In genomic region chr2:70603066-70603465, GRCh38 we compare ENCODE assay signal across 23 cellular contexts. TPM values are rescaled to one million over a fixed set of nuclear protein-coding genes. Genes with fewer than 3 reads are reported as not detected.
DNase-seq lines count a peak whose midpoint lies in the region; ATAC-seq and TF ChIP-seq lines count a peak whose summit lies in the region.
"Had no signal": no experiment of that assay in that cellular context is flagged by ENCODE, and none has a peak within 500 bp of the region (broad histone marks: within the 10 kb centered on the region; RNA-seq: fewer than 3 reads in every experiment).

No MANE protein-coding gene starts in this region.

- H3K27me3 ChIP-seq in A673 (replicated peaks; ENCODE audit: insufficient read depth, low read depth, low read length, poor library complexity) (peaks cover 35% of the 10 kb centered on the region), mesendoderm (ENCODE audit: insufficient read depth, low read length, poor library complexity) (no peaks in the 10 kb centered on the region)
- H3K27me3 ChIP-seq in CD4-positive, alpha-beta memory T cell (ENCODE audit: insufficient read depth, low read length), result no peaks in the 10 kb centered on the region

- H2BK15ac ChIP-seq in mesendoderm (replicated peaks; ENCODE audit: low read depth), result no peak overlapping the region

- no peak for DNase-seq in A673 (ENCODE audit: low spot score)
- DNase-seq in CD14-positive monocyte (ENCODE audit: low spot score), result no peak
- no peak for DNase-seq in OCI-LY7 (ENCODE audit: low spot score)
- no peak for DNase-seq in endothelial cell (ENCODE audit: low spot score)
- no peak for DNase-seq in mesendoderm
- no peak for DNase-seq in CD4-positive, alpha-beta memory T cell
- DNase-seq in foreskin fibroblast, result no peak
- DNase-seq: activated CD4-positive, CD25-positive, alpha-beta regulatory T cell treated with anti-CD3 and anti-CD28 coated beads, Interleukin-2, amount 50 U/mL, for 72 hours; activated gamma-delta T cell treated with Interleukin-2 at 50 U/mL for 16 hours; AML-193; DMS79 treated with DMSO at 0.1 percent for 48 hours; islet precursor cell; Karpas-422; left ventricle myocardium superior; naive B cell; NCI-H1694 treated with DMSO at 0.1 percent for 48 hours; OCI-M1; SHP77; stimulated activated CD8-positive, alpha-beta memory T cell treated with anti-CD3 and anti-CD28 coated beads, Interleukin-4, amount 100 ng/mL, for 48 hours; stimulated activated naive CD8-positive, alpha-beta T cell treated with anti-CD3 and anti-CD28 coated beads, Interleukin-15, amount 100 ng/mL, for 72 hours had no signal

- H3K4ac ChIP-seq in mesendoderm (ENCODE audit: low read depth, low read length), result no peak overlapping the region

- no peak overlapping the region for H3K4me3 ChIP-seq in A673 (ENCODE audit: low read depth, low read length, poor library complexity, severe bottlenecking)
- no peak overlapping the region for H3K4me3 ChIP-seq in OCI-LY7 (ENCODE audit: low read depth, low read length, poor library complexity, severe bottlenecking)
- H3K4me3 ChIP-seq in mesendoderm (ENCODE audit: low read length), result no peak overlapping the region
- H3K4me3 ChIP-seq in CD4-positive, alpha-beta memory T cell (ENCODE audit: low read length in 2 of 2), result no peak overlapping the region
- no peak overlapping the region for H3K4me3 ChIP-seq in foreskin fibroblast (ENCODE audit: low read depth in 1 of 2, low read length in 2 of 2)
- H3K4me3 ChIP-seq: gastroesophageal sphincter, skin epidermis had no signal

- no TSS peak for BruUV-seq in A673 (replicated peaks; lab: Mats Ljungman, UMichigan)
- BruUV-seq in OCI-LY7 (replicated peaks; lab: Mats Ljungman, UMichigan), result no TSS peak

- no peaks in the 10 kb centered on the region for H3K9me3 ChIP-seq in A673 (ENCODE audit: low read depth, low read length, poor library complexity, severe bottlenecking)
- H3K9me3 ChIP-seq in OCI-LY7 (ENCODE audit: low read length), result no peaks in the 10 kb centered on the region
- H3K9me3 ChIP-seq in CD4-positive, alpha-beta memory T cell (ENCODE audit: control insufficient read depth in 1 of 2, low read length in 2 of 2), result no peaks in the 10 kb centered on the region

- H3K56ac ChIP-seq in mesendoderm (ENCODE audit: low read length), result no peak overlapping the region

- H2BK120ac ChIP-seq in mesendoderm (ENCODE audit: low read depth, low read length), result no peak overlapping the region

- H4K20me1 ChIP-seq in OCI-LY7 (ENCODE audit: insufficient read depth, low read length), result no peaks in the 10 kb centered on the region

- H3K9me3 Mint-ChIP-seq in CD14-positive monocyte, result peaks cover 0 to 3% (median 1%) of the 10 kb centered on the region in 7 donors
- H3K9me3 Mint-ChIP-seq in endothelial cell (ENCODE audit: unreplicated experiment), result no peaks in the 10 kb centered on the region
- peaks cover 0 to 7% (median 0%) of the 10 kb centered on the region in 8 donors for H3K9me3 Mint-ChIP-seq in CD4-positive, alpha-beta memory T cell

- no peak overlapping the region for H3K23ac ChIP-seq in mesendoderm (ENCODE audit: low read length)

- H3K79me2 ChIP-seq in OCI-LY7 (ENCODE audit: insufficient read depth, low read depth, low read length) (no peaks in the 10 kb centered on the region), mesendoderm (ENCODE audit: control insufficient read depth, insufficient read depth, low read length) (no peaks in the 10 kb centered on the region)

- H3K27ac Mint-ChIP-seq in CD14-positive monocyte (no peak overlapping the region), endothelial cell (ENCODE audit: unreplicated experiment) (peak overlapping the region; percentile 19)
- H3K27ac Mint-ChIP-seq in CD4-positive, alpha-beta memory T cell, result no peak overlapping the region
- H3K27ac Mint-ChIP-seq: stimulated activated naive CD8-positive, alpha-beta T cell treated with anti-CD3 and anti-CD28 coated beads, Interleukin-15, amount 100 ng/mL, for 72 hours had no signal

- no peak overlapping the region for H2AK5ac ChIP-seq in mesendoderm (ENCODE audit: low read length)

- H3K36me3 Mint-ChIP-seq in CD14-positive monocyte (no peaks in the 10 kb centered on the region), endothelial cell (ENCODE audit: low read depth, unreplicated experiment) (no peaks in the 10 kb centered on the region)
- no peaks in the 10 kb centered on the region for H3K36me3 Mint-ChIP-seq in CD4-positive, alpha-beta memory T cell

- no peak overlapping the region for H3K18ac ChIP-seq in mesendoderm (ENCODE audit: low read length)

- no peak overlapping the region for H4K5ac ChIP-seq in mesendoderm (ENCODE audit: low read length)

- H3K27me3 Mint-ChIP-seq in CD14-positive monocyte (ENCODE audit: low read depth in 3 of 3) (peaks cover 5 to 10% (median 8%) of the 10 kb centered on the region in 3 donors), endothelial cell (ENCODE audit: unreplicated experiment) (peaks cover 2% of the 10 kb centered on the region)
- peaks cover 2 to 15% of the 10 kb centered on the region in 2 donors for H3K27me3 Mint-ChIP-seq in CD4-positive, alpha-beta memory T cell

- POLR2A ChIA-PET in A673 (lab: Charles Lee; ENCODE audit: low non-redundant PET) (no interaction called here), OCI-LY7 (lab: Charles Lee) (no interaction called here)
- POLR2A ChIA-PET in CD4-positive, alpha-beta memory T cell (lab: Charles Lee; ENCODE audit: partially characterized antibody), result no interaction called here

- no peak for ATAC-seq in HG02973 (IDR thresholded peaks at IDR 0.05; ENCODE audit: unreplicated experiment)
- ATAC-seq: gastroesophageal sphincter; left ventricle myocardium superior; stimulated activated naive CD8-positive, alpha-beta T cell treated with anti-CD3 and anti-CD28 coated beads, Interleukin-15, amount 100 ng/mL, for 72 hours had no signal

- no peaks in the 10 kb centered on the region for H3K4me1 Mint-ChIP-seq in CD14-positive monocyte
- peaks cover 27% of the 10 kb centered on the region for H3K4me1 Mint-ChIP-seq in endothelial cell (ENCODE audit: unreplicated experiment)
- H3K4me1 Mint-ChIP-seq in CD4-positive, alpha-beta memory T cell, result peaks cover 0 to 5% (median 0%) of the 10 kb centered on the region in 4 donors
- H3K4me1 Mint-ChIP-seq: naive B cell; stimulated activated naive CD8-positive, alpha-beta T cell treated with anti-CD3 and anti-CD28 coated beads, Interleukin-15, amount 100 ng/mL, for 72 hours had no signal

- H3K9me2 ChIP-seq in OCI-LY7 (ENCODE audit: insufficient read depth, low read length), result no peaks in the 10 kb centered on the region

- H3K79me1 ChIP-seq in mesendoderm (ENCODE audit: low read length), result no peaks in the 10 kb centered on the region

- no peaks in the 10 kb centered on the region for H3K36me3 ChIP-seq in A673 (ENCODE audit: insufficient read depth, low read length, poor library complexity, severe bottlenecking)
- H3K36me3 ChIP-seq in OCI-LY7 (ENCODE audit: insufficient read depth, low read length), result no peaks in the 10 kb centered on the region
- H3K36me3 ChIP-seq in mesendoderm (ENCODE audit: control insufficient read depth, insufficient read depth, low read length), result no peaks in the 10 kb centered on the region
- no peaks in the 10 kb centered on the region for H3K36me3 ChIP-seq in CD4-positive, alpha-beta memory T cell (ENCODE audit: insufficient read depth, low read length)
- H3K36me3 ChIP-seq: gastroesophageal sphincter had no signal

- no peak overlapping the region for H2AFZ ChIP-seq in OCI-LY7 (ENCODE audit: low read length)

- TF ChIP-seq CTCF in A673 (conservative IDR thresholded peaks at IDR 0.05; ENCODE audit: low read depth, low read length) (0 out of 2 replicates have a peak, but pooled peaks have one; percentile 28), CD14-positive monocyte (IDR thresholded peaks at IDR 0.05) (peak; percentile 18), OCI-LY7 (conservative IDR thresholded peaks at IDR 0.05; ENCODE audit: low read length) (peak; percentile 43), endothelial cell (IDR thresholded peaks at IDR 0.05; ENCODE audit: unreplicated experiment) (peak; percentile 68), foreskin fibroblast (IDR thresholded peaks at IDR 0.05; ENCODE audit: low read depth, low read length) (no peak)

- H4K8ac ChIP-seq in mesendoderm (ENCODE audit: low read depth, low read length), result no peak overlapping the region

- no peak overlapping the region for H3K4me2 ChIP-seq in OCI-LY7 (ENCODE audit: low read length)
- H3K4me2 ChIP-seq in mesendoderm (ENCODE audit: low read length), result no peak overlapping the region

- intact Hi-C loops in A673 (cut with micrococcal nuclease; ENCODE audit: unreplicated experiment) (no loop called here), CD14-positive monocyte (cut with micrococcal nuclease) (no loop called here), OCI-LY7 (cut with micrococcal nuclease; ENCODE audit: unreplicated experiment) (no loop called here)
- intact Hi-C loops in CD4-positive, alpha-beta memory T cell (cut with micrococcal nuclease), result no loop called here

- H3K27ac ChIP-seq in A673 (ENCODE audit: low read depth, low read length, poor library complexity, severe bottlenecking) (no peak overlapping the region), OCI-LY7 (ENCODE audit: low read depth, low read length, poor library complexity, severe bottlenecking) (no peak overlapping the region), mesendoderm (ENCODE audit: low read depth, low read length) (no peak overlapping the region)
- H3K27ac ChIP-seq in CD4-positive, alpha-beta memory T cell (ENCODE audit: low read depth, low read length), result no peak overlapping the region
- H3K27ac ChIP-seq: gastroesophageal sphincter, skin epidermis had no signal

- H3K4me1 ChIP-seq in A673 (ENCODE audit: insufficient read depth, low read length, poor library complexity, severe bottlenecking) (no peaks in the 10 kb centered on the region), OCI-LY7 (ENCODE audit: insufficient read depth, low read length, poor library complexity, severe bottlenecking) (no peaks in the 10 kb centered on the region), mesendoderm (ENCODE audit: control insufficient read depth, low read depth, low read length) (no peaks in the 10 kb centered on the region)
- H3K4me1 ChIP-seq in CD4-positive, alpha-beta memory T cell (ENCODE audit: insufficient read depth, low read length), result no peaks in the 10 kb centered on the region
- H3K4me1 ChIP-seq: gastroesophageal sphincter had no signal

- H2BK5ac ChIP-seq in mesendoderm (ENCODE audit: low read length), result no peak overlapping the region

- CTCF ChIA-PET in A673 (lab: Charles Lee) (no interaction called here), OCI-LY7 (lab: Charles Lee; ENCODE audit: unreplicated experiment) (no interaction called here)
- CTCF ChIA-PET in CD4-positive, alpha-beta memory T cell (lab: Charles Lee; ENCODE audit: partially characterized antibody), result no interaction called here

- H3K4me3 Mint-ChIP-seq in CD14-positive monocyte (no peak overlapping the region), endothelial cell (ENCODE audit: unreplicated experiment) (no peak overlapping the region)
- H3K4me3 Mint-ChIP-seq in CD4-positive, alpha-beta memory T cell, result no peak overlapping the region
- H3K4me3 Mint-ChIP-seq: naive B cell; stimulated activated naive CD8-positive, alpha-beta T cell treated with anti-CD3 and anti-CD28 coated beads, Interleukin-15, amount 100 ng/mL, for 72 hours had no signal

- H3K9ac ChIP-seq in mesendoderm (ENCODE audit: low read length), result no peak overlapping the region

RNA-seq across cellular contexts. Expression of gene TGFA, which starts 49.4 kb away (rescaled TPM):
- total RNA-seq in A673 (2021) (0.13 TPM in 1 of 2 replicates, not detected in the other), OCI-LY7 (2022) (not detected in 2 replicates), endothelial cell (ENCODE audit: unreplicated experiment) (4.7 TPM)
- polyA plus RNA-seq in CD14-positive monocyte, result 1 to 10 TPM; 1.7 to 2.5 TPM
- not detected in 2 replicates for total RNA-seq in OCI-LY7 (2014; rRNA removed; shearing (Covaris generic))
- polyA plus RNA-seq in mesendoderm (2013, experiment 1 of 2), result 3.0 TPM
- 2.8 TPM for polyA plus RNA-seq in mesendoderm (2013, experiment 2 of 2)
- 1 to 10 TPM; 2.9 to 4.2 TPM for total RNA-seq in CD4-positive, alpha-beta memory T cell
- 1 to 10 TPM in 1 of 2 donors, under 1 TPM in 1; 0.46 to 1.8 TPM for polyA plus RNA-seq in CD4-positive, alpha-beta memory T cell
